21 cellular contexts compared by ENCODE assay signal in genomic region chr11:69854719-69855118, GRCh38. TPM values are rescaled to one million over a fixed set of nuclear protein-coding genes. Genes with fewer than 3 reads are reported as not detected.
DNase-seq lines count a peak whose midpoint lies in the region; ATAC-seq, FAIRE-seq and TF ChIP-seq lines count a peak whose summit lies in the region.
"Had no signal": no experiment of that assay in that cellular context is flagged by ENCODE, and none has a peak within 500 bp of the region (broad histone marks: within the 10 kb centered on the region; RNA-seq: fewer than 3 reads in every experiment).

No MANE protein-coding gene starts in this region.

- no peak overlapping the region for H3K4me3 Mint-ChIP-seq in activated naive CD8-positive, alpha-beta T cell treated with anti-CD3 and anti-CD28 coated beads, Interleukin-2, amount 50 U/mL, for 24 hours
- H3K4me3 Mint-ChIP-seq in activated naive CD8-positive, alpha-beta T cell treated with anti-CD3 and anti-CD28 coated beads for 36 hours, result no peak overlapping the region
- H3K4me3 Mint-ChIP-seq: activated B cell treated with CpG ODN at 0.5 μM for 24 hours; natural killer cell treated with Interleukin-12 subunit alpha and Interleukin-12 subunit beta and Interleukin-15 and Interleukin-18, amount 100 ng/mL, for 72 hours; T-cell; type B pancreatic cell had no signal

- H3K4me3 ChIP-seq in fibroblast of mammary gland (ENCODE audit: control insufficient read depth, low read depth, low read length), result no peak overlapping the region
- H3K4me3 ChIP-seq: right lobe of liver had no signal

- H3K27me3 Mint-ChIP-seq in activated naive CD8-positive, alpha-beta T cell treated with anti-CD3 and anti-CD28 coated beads, Interleukin-2, amount 50 U/mL, for 24 hours, result peaks cover 45% of the 10 kb centered on the region
- peaks cover 50% of the 10 kb centered on the region for H3K27me3 Mint-ChIP-seq in activated naive CD8-positive, alpha-beta T cell treated with anti-CD3 and anti-CD28 coated beads for 36 hours

- no peak for FAIRE-seq in urothelium cell line (lab: Jason Lieb, UNC)

- no peaks in the 10 kb centered on the region for H3K36me3 Mint-ChIP-seq in activated naive CD8-positive, alpha-beta T cell treated with anti-CD3 and anti-CD28 coated beads, Interleukin-2, amount 50 U/mL, for 24 hours (ENCODE audit: low read depth)
- H3K36me3 Mint-ChIP-seq in activated naive CD8-positive, alpha-beta T cell treated with anti-CD3 and anti-CD28 coated beads for 36 hours, result no peaks in the 10 kb centered on the region
- H3K36me3 Mint-ChIP-seq: natural killer cell treated with Interleukin-12 subunit alpha and Interleukin-12 subunit beta and Interleukin-15 and Interleukin-18, amount 100 ng/mL, for 72 hours; T-cell; type B pancreatic cell had no signal

- H3K4me1 Mint-ChIP-seq in activated naive CD8-positive, alpha-beta T cell treated with anti-CD3 and anti-CD28 coated beads, Interleukin-2, amount 50 U/mL, for 24 hours, result no peaks in the 10 kb centered on the region
- H3K4me1 Mint-ChIP-seq in activated naive CD8-positive, alpha-beta T cell treated with anti-CD3 and anti-CD28 coated beads for 36 hours, result no peaks in the 10 kb centered on the region
- H3K4me1 Mint-ChIP-seq: activated B cell treated with CpG ODN at 0.5 μM for 24 hours, T-cell had no signal

- no peaks in the 10 kb centered on the region for H3K9me3 Mint-ChIP-seq in activated naive CD8-positive, alpha-beta T cell treated with anti-CD3 and anti-CD28 coated beads, Interleukin-2, amount 50 U/mL, for 24 hours
- H3K9me3 Mint-ChIP-seq in activated naive CD8-positive, alpha-beta T cell treated with anti-CD3 and anti-CD28 coated beads for 36 hours, result peaks cover 2% of the 10 kb centered on the region
- H3K9me3 Mint-ChIP-seq: natural killer cell treated with Interleukin-12 subunit alpha and Interleukin-12 subunit beta and Interleukin-15 and Interleukin-18, amount 100 ng/mL, for 72 hours; type B pancreatic cell had no signal

- no peak overlapping the region for H3K27ac Mint-ChIP-seq in activated naive CD8-positive, alpha-beta T cell treated with anti-CD3 and anti-CD28 coated beads, Interleukin-2, amount 50 U/mL, for 24 hours
- no peak overlapping the region for H3K27ac Mint-ChIP-seq in activated naive CD8-positive, alpha-beta T cell treated with anti-CD3 and anti-CD28 coated beads for 36 hours
- H3K27ac Mint-ChIP-seq: activated B cell treated with CpG ODN at 0.5 μM for 24 hours; natural killer cell treated with Interleukin-12 subunit alpha and Interleukin-12 subunit beta and Interleukin-15 and Interleukin-18, amount 100 ng/mL, for 72 hours; T-cell; type B pancreatic cell had no signal

- DNase-seq in activated naive CD8-positive, alpha-beta T cell treated with anti-CD3 and anti-CD28 coated beads, Interleukin-2, amount 50 U/mL, for 24 hours, result no peak
- DNase-seq in activated naive CD8-positive, alpha-beta T cell treated with anti-CD3 and anti-CD28 coated beads for 36 hours, result no peak
- DNase-seq in RPMI7951 (ENCODE audit: low read depth) (peak; percentile 62), fibroblast of mammary gland (ENCODE audit: low read depth) (peak; percentile 46), urothelium cell line (ENCODE audit: low spot score) (peak; percentile 51), dermis blood vessel endothelial cell (no peak)
- DNase-seq: 8988T; activated B cell treated with CpG ODN at 0.5 μM for 24 hours; activated naive CD4-positive, alpha-beta T cell treated with anti-CD3 and anti-CD28 coated beads, Interleukin-2, amount 50 U/mL, for 16 hours; central memory CD4-positive, alpha-beta T cell; KG1; NCI-H1436 treated with DMSO at 0.1 percent for 48 hours; NCI-H510A; right lobe of liver; stimulated activated CD4-positive, alpha-beta T cell treated with anti-CD3 and anti-CD28 coated beads, Interleukin-4, amount 100 ng/mL, for 1 hour had no signal

- peak; percentile 36 for ATAC-seq in activated naive CD8-positive, alpha-beta T cell treated with anti-CD3 and anti-CD28 coated beads, Interleukin-2, amount 50 U/mL, for 24 hours
- no peak for ATAC-seq in GM21390 (IDR thresholded peaks at IDR 0.05; ENCODE audit: unreplicated experiment)
- no peak for ATAC-seq in GM21447 (IDR thresholded peaks at IDR 0.05; ENCODE audit: unreplicated experiment)
- ATAC-seq: natural killer cell treated with Interleukin-12 subunit alpha and Interleukin-12 subunit beta and Interleukin-15 and Interleukin-18, amount 100 ng/mL, for 72 hours; right lobe of liver; T-cell had no signal

- no peak for TF ChIP-seq CTCF in fibroblast of mammary gland (conservative IDR thresholded peaks at IDR 0.05; ENCODE audit: control insufficient read depth, insufficient read depth, low read depth, low read length)

RNA-seq across cellular contexts. Expression of gene FGF3, which starts 35.5 kb away (rescaled TPM):
- not detected for total RNA-seq in activated naive CD8-positive, alpha-beta T cell treated with anti-CD3 and anti-CD28 coated beads for 36 hours
- not detected in 2 replicates for total RNA-seq in RPMI7951 (2014; rRNA removed; shearing (Covaris generic))
- not detected in 2 replicates for total RNA-seq in dermis blood vessel endothelial cell
- total RNA-seq: activated B cell treated with CpG ODN at 0.5 μM for 24 hours; lower leg skin; natural killer cell treated with Interleukin-12 subunit alpha and Interleukin-12 subunit beta and Interleukin-15 and Interleukin-18, amount 100 ng/mL, for 72 hours; right lobe of liver; T-cell had no signal

Comparison
In these comparisons a context has a peak if more than half of its experiments do, and no peak if none do; other contexts are left out.
1. DNase-seq: peak in RPMI7951 (single experiment), fibroblast of mammary gland (single experiment) and urothelium cell line (single experiment); none in activated naive CD8-positive, alpha-beta T cell treated with anti-CD3 and anti-CD28 coated beads, Interleukin-2, amount 50 U/mL, for 24 hours (single experiment), activated naive CD8-positive, alpha-beta T cell treated with anti-CD3 and anti-CD28 coated beads for 36 hours (single experiment) and dermis blood vessel endothelial cell (single experiment).